In the genomic region with DNA sequence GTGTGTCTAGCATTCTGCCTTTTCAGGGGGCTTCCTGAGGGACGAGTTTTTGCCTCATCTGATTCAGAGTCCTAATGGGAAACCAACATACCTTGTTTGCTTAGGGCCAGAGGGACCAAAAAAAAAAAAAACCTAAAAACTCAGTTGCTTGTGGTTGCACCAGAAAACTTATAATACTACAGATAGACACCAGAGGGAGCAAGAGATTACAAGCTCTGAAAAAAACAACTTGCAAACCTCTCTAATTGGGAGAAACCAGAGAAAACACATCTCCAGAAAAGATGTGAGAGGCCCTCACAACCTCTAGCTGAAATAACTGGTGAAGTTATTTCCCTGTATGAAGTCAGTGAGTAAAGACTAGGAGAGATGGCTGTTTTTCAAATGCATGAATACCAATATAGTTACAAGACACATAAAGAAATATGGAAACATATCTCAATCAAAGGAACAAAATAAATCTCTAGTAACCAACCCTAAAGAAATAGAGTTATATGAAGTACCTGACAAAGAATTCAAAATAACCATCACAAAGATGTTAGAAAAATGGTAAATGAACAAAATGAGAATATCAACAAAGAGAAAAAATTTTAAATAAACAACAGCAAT, we compare ENCODE assay signal across 9 cellular contexts.
DNase-seq lines count a peak whose midpoint lies in the region; ATAC-seq and TF ChIP-seq lines count a peak whose summit lies in the region.
"Had no signal": no experiment of that assay in that cellular context is flagged by ENCODE, and none has a peak within 500 bp of the region (broad histone marks: within the 10 kb centered on the region; RNA-seq: fewer than 3 reads in every experiment).

No MANE protein-coding gene starts in this region.

- TF ChIP-seq CTCF in breast epithelium (IDR thresholded peaks at IDR 0.05), result peak in 2 of 3 donors; percentile 21 to 28
- peak; percentile 55 to 63 (median 63) for TF ChIP-seq CTCF in nephron (IDR thresholded peaks at IDR 0.05; ENCODE audit: unreplicated experiment in 3 of 3)

- H3K9me3 Mint-ChIP-seq in nephron, result peaks cover 38% of the 10 kb centered on the region
- peaks cover 11% of the 10 kb centered on the region for H3K9me3 Mint-ChIP-seq in stimulated activated memory B cell treated with anti-CD40 and anti-IgM and Interleukin-4, amounts not matched to agents 10 μg/mL and 1 μg/mL and 100 μg/mL, for 72 hours

- intact Hi-C loops in breast epithelium (cut with DNase I; ENCODE audit: low total_unique reads), result no loop called here

- no peaks in the 10 kb centered on the region for H3K27me3 Mint-ChIP-seq in nephron (ENCODE audit: low read depth)
- H3K27me3 Mint-ChIP-seq in stimulated activated memory B cell treated with anti-CD40 and anti-IgM and Interleukin-4, amounts not matched to agents 10 μg/mL and 1 μg/mL and 100 μg/mL, for 72 hours, result no peaks in the 10 kb centered on the region

- peak overlapping the region in 1 of 3 experiments; percentile 10 for H3K27ac Mint-ChIP-seq in nephron
- H3K27ac Mint-ChIP-seq in stimulated activated memory B cell treated with anti-CD40 and anti-IgM and Interleukin-4, amounts not matched to agents 10 μg/mL and 1 μg/mL and 100 μg/mL, for 72 hours, result no peak overlapping the region
- H3K27ac Mint-ChIP-seq: CD4-positive, alpha-beta memory T cell had no signal

- TF ChIP-seq POLR2A in breast epithelium (IDR thresholded peaks at IDR 0.05), result no peak

- H3K36me3 ChIP-seq in breast epithelium, result no peaks in the 10 kb centered on the region

- no peak overlapping the region for H3K4me3 Mint-ChIP-seq in nephron
- no peak overlapping the region for H3K4me3 Mint-ChIP-seq in stimulated activated memory B cell treated with anti-CD40 and anti-IgM and Interleukin-4, amounts not matched to agents 10 μg/mL and 1 μg/mL and 100 μg/mL, for 72 hours

- H3K27ac ChIP-seq in breast epithelium, result no peak overlapping the region

- ATAC-seq in HG03045 (IDR thresholded peaks at IDR 0.05; ENCODE audit: unreplicated experiment) (no peak), GM19351 (IDR thresholded peaks at IDR 0.05; ENCODE audit: unreplicated experiment) (no peak)
- ATAC-seq in stimulated activated memory B cell treated with anti-CD40 and anti-IgM and Interleukin-4, amounts not matched to agents 10 μg/mL and 1 μg/mL and 100 μg/mL, for 72 hours, result no peak

- peaks cover 6% of the 10 kb centered on the region for H3K4me1 Mint-ChIP-seq in nephron
- no peaks in the 10 kb centered on the region for H3K4me1 Mint-ChIP-seq in stimulated activated memory B cell treated with anti-CD40 and anti-IgM and Interleukin-4, amounts not matched to agents 10 μg/mL and 1 μg/mL and 100 μg/mL, for 72 hours
- H3K4me1 Mint-ChIP-seq: CD4-positive, alpha-beta memory T cell had no signal

- peaks cover 12% of the 10 kb centered on the region for H3K36me3 Mint-ChIP-seq in nephron (ENCODE audit: low read depth)
- no peaks in the 10 kb centered on the region for H3K36me3 Mint-ChIP-seq in stimulated activated memory B cell treated with anti-CD40 and anti-IgM and Interleukin-4, amounts not matched to agents 10 μg/mL and 1 μg/mL and 100 μg/mL, for 72 hours
- H3K36me3 Mint-ChIP-seq: CD4-positive, alpha-beta memory T cell had no signal

- H3K9me3 ChIP-seq in breast epithelium, result peaks cover 0 to 36% of the 10 kb centered on the region in 2 donors

- H3K27me3 ChIP-seq in breast epithelium, result no peaks in the 10 kb centered on the region

- DNase-seq in NCI-H2081 (lab: John Stamatoyannopoulos, UW) (peak; percentile 6 to 23), NCI-H2081 treated with DMSO at 0.1 percent for 48 hours (lab: John Stamatoyannopoulos, UW) (no peak), NCI-H2227 (lab: John Stamatoyannopoulos, UW; ENCODE audit: unreplicated experiment) (peak; percentile 30), breast epithelium (ENCODE audit: low spot score in 2 of 2) (no peak)

- no peak overlapping the region for H3K4me3 ChIP-seq in breast epithelium

- no peaks in the 10 kb centered on the region for H3K4me1 ChIP-seq in breast epithelium

Comparison
In these comparisons a context has a peak if more than half of its experiments do, and no peak if none do; other contexts are left out.
1. DNase-seq: peak in NCI-H2081 (2 of 2) and NCI-H2227 (single experiment); none in NCI-H2081 treated with DMSO at 0.1 percent for 48 hours (single experiment) and breast epithelium (0 of 2).